In genomic region chr17:50672831-50673551, GRCh38 we compare ENCODE assay signal across 1 cellular context.
TF ChIP-seq lines count a peak whose summit lies in the region.

No MANE protein-coding gene starts in this region.

TF ChIP-seq in A549, 52 proteins besides CTCF, POLR2A, EP300 and RAD21:
- TF ChIP-seq HEYL (CRISPR knock-in tag; IDR thresholded peaks at IDR 0.05): no peak
- TF ChIP-seq RARB (CRISPR knock-in tag; IDR thresholded peaks at IDR 0.05): no peak
- TF ChIP-seq POLR2AphosphoS2 (conservative IDR thresholded peaks at IDR 0.05; ENCODE audit: low read length): 0 out of 2 replicates have a peak, but pooled peaks have one; percentile 15
- TF ChIP-seq FOSL2 (IDR thresholded peaks at IDR 0.05): no peak
- TF ChIP-seq FOSL2 (CRISPR knock-in tag; IDR thresholded peaks at IDR 0.05): peak; percentile 64
- TF ChIP-seq MAX (IDR thresholded peaks at IDR 0.05): peak; percentile 72
- TF ChIP-seq ZSCAN20 (CRISPR knock-in tag; IDR thresholded peaks at IDR 0.05): no peak
- no peak for TF ChIP-seq JUNB (IDR thresholded peaks at IDR 0.05)
- no peak for TF ChIP-seq NPAS2 (CRISPR knock-in tag; IDR thresholded peaks at IDR 0.05; ENCODE audit: borderline replicate concordance)
- TF ChIP-seq USF2 (IDR thresholded peaks at IDR 0.05): no peak
- 0 out of 5 replicates have a peak, but pooled peaks of 1 of the 2 experiments have one; percentile 17 for TF ChIP-seq JUN (IDR thresholded peaks at IDR 0.05)
